Comparison of ENCODE assay signal across 26 cellular contexts in genomic region chr11:67245046-67245445, GRCh38. TPM values are rescaled to one million over a fixed set of nuclear protein-coding genes. Genes with fewer than 3 reads are reported as not detected.
DNase-seq lines count a peak whose midpoint lies in the region; ATAC-seq and TF ChIP-seq lines count a peak whose summit lies in the region.
"Had no signal": no experiment of that assay in that cellular context is flagged by ENCODE, and none has a peak within 500 bp of the region (broad histone marks: within the 10 kb centered on the region; RNA-seq: fewer than 3 reads in every experiment).

No MANE protein-coding gene starts in this region.

- no peak overlapping the region for H3K27ac ChIP-seq in CD8-positive, alpha-beta T cell (ENCODE audit: low read depth, low read length)
- no peak overlapping the region for H3K27ac ChIP-seq in naive thymus-derived CD4-positive, alpha-beta T cell (ENCODE audit: low read depth, low read length)

- peaks cover 27% of the 10 kb centered on the region for H3K4me1 ChIP-seq in CD8-positive, alpha-beta T cell (ENCODE audit: insufficient read depth, low read length)
- peaks cover 15 to 30% of the 10 kb centered on the region in 2 donors for H3K4me1 ChIP-seq in naive thymus-derived CD4-positive, alpha-beta T cell (ENCODE audit: control insufficient read depth in 2 of 2, insufficient read depth in 2 of 2, low read length in 2 of 2)

- no peak for TF ChIP-seq CTCF in CD8-positive, alpha-beta T cell (IDR thresholded peaks at IDR 0.05)

- H3K9me3 ChIP-seq in CD8-positive, alpha-beta T cell (ENCODE audit: low read length): no peaks in the 10 kb centered on the region
- no peaks in the 10 kb centered on the region for H3K9me3 ChIP-seq in naive thymus-derived CD4-positive, alpha-beta T cell (ENCODE audit: control insufficient read depth in 2 of 3, low read length in 3 of 3)
- H3K9me3 ChIP-seq: esophagus squamous epithelium, HAP-1 had no signal

- H3K27me3 Mint-ChIP-seq in activated CD4-positive, alpha-beta T cell treated with anti-CD3 and anti-CD28 coated beads, Interleukin-2, amount 10 ng/mL, durations not matched to agents 24 days and 14 days: no peaks in the 10 kb centered on the region
- H3K27me3 Mint-ChIP-seq in CD8-positive, alpha-beta T cell (ENCODE audit: low read depth): no peaks in the 10 kb centered on the region
- no peaks in the 10 kb centered on the region for H3K27me3 Mint-ChIP-seq in activated T-helper 1 cell treated with anti-CD3 and anti-CD28 coated beads, Interleukin-12 subunit alpha, Interleukin-12 subunit beta, Interleukin-2, Interleukin-4 antibody, amounts not matched to agents 30 ng/mL and 10 ng/mL and 1 ng/mL, durations not matched to agents 14 hours and 24 hours and 36 hours (ENCODE audit: insufficient read depth)
- H3K27me3 Mint-ChIP-seq in naive thymus-derived CD4-positive, alpha-beta T cell: no peaks in the 10 kb centered on the region
- H3K27me3 Mint-ChIP-seq: activated naive CD8-positive, alpha-beta T cell treated with anti-CD3 and anti-CD28 coated beads, Interleukin-2, amount 10 ng/mL, durations not matched to agents 7 days and 5 days; stimulated activated naive B cell treated with anti-CD40 and anti-IgM and Interleukin-4, amounts not matched to agents 10 μg/mL and 1 μg/mL and 100 μg/mL, for 72 hours had no signal

- peaks cover 61% of the 10 kb centered on the region for H3K36me3 ChIP-seq in CD8-positive, alpha-beta T cell (ENCODE audit: insufficient read depth, low read length)
- peaks cover 46 to 77% (median 62%) of the 10 kb centered on the region in 3 experiments for H3K36me3 ChIP-seq in naive thymus-derived CD4-positive, alpha-beta T cell (ENCODE audit: control insufficient read depth in 2 of 3, insufficient read depth in 3 of 3, low read length in 3 of 3)

- peaks cover 92% of the 10 kb centered on the region for H3K36me3 Mint-ChIP-seq in activated CD4-positive, alpha-beta T cell treated with anti-CD3 and anti-CD28 coated beads, Interleukin-2, amount 10 ng/mL, durations not matched to agents 24 days and 14 days (ENCODE audit: low read depth)
- H3K36me3 Mint-ChIP-seq in CD8-positive, alpha-beta T cell: peaks cover 94% of the 10 kb centered on the region
- peaks cover 77% of the 10 kb centered on the region for H3K36me3 Mint-ChIP-seq in activated T-helper 1 cell treated with anti-CD3 and anti-CD28 coated beads, Interleukin-12 subunit alpha, Interleukin-12 subunit beta, Interleukin-2, Interleukin-4 antibody, amounts not matched to agents 30 ng/mL and 10 ng/mL and 1 ng/mL, durations not matched to agents 14 hours and 24 hours and 36 hours (ENCODE audit: low read depth)
- H3K36me3 Mint-ChIP-seq in naive thymus-derived CD4-positive, alpha-beta T cell: peaks cover 29 to 74% (median 66%) of the 10 kb centered on the region in 5 donors

- no peak for DNase-seq in activated CD4-positive, alpha-beta T cell treated with anti-CD3 and anti-CD28 coated beads, Interleukin-2, amount 10 ng/mL, durations not matched to agents 24 days and 14 days
- DNase-seq in activated CD4-positive, alpha-beta T cell treated with anti-CD3 and anti-CD28 coated beads, Interleukin-2, amount 50 U/mL, for 1 hour: no peak
- DNase-seq in CD8-positive, alpha-beta T cell: no peak
- DNase-seq in activated T-helper 1 cell treated with anti-CD3 and anti-CD28 coated beads, Interleukin-12 subunit alpha, Interleukin-12 subunit beta, Interleukin-2, Interleukin-4 antibody, amounts not matched to agents 30 ng/mL and 10 ng/mL and 1 ng/mL, durations not matched to agents 14 hours and 24 hours and 36 hours (ENCODE audit: low spot score): no peak
- DNase-seq in naive thymus-derived CD4-positive, alpha-beta T cell: no peak
- DNase-seq in kidney tubule cell (ENCODE audit: low spot score): no peak
- no peak for DNase-seq in hepatic stellate cell (ENCODE audit: low spot score)
- DNase-seq in NCI-H524 treated with DMSO at 0.1 percent for 48 hours (lab: John Stamatoyannopoulos, UW): no peak
- DNase-seq: activated CD4-positive, CD25-positive, alpha-beta regulatory T cell; activated CD8-positive, alpha-beta memory T cell treated with anti-CD3 and anti-CD28 coated beads for 24 hours; activated naive CD8-positive, alpha-beta T cell treated with anti-CD3 and anti-CD28 coated beads, Interleukin-2, amount 10 ng/mL, durations not matched to agents 7 days and 5 days; activated T-cell treated with anti-CD3 and anti-CD28 coated beads, Interleukin-2, amount 50 U/mL, for 4 hours; endodermal cell; esophagus squamous epithelium; foreskin melanocyte; left cardiac atrium; mammary epithelial cell; NCI-H1092 treated with DMSO at 0.1 percent for 48 hours; NCI-H187; NCI-H2171 treated with DMSO at 0.1 percent for 48 hours; NCI-H526 treated with DMSO at 0.1 percent for 48 hours; stimulated activated CD4-positive, alpha-beta T cell treated with anti-CD3 and anti-CD28 coated beads, Interleukin-4, amount 100 ng/mL, for 4 hours; stimulated activated naive B cell treated with anti-CD40 and anti-IgM and Interleukin-4, amounts not matched to agents 10 μg/mL and 1 μg/mL and 100 μg/mL, for 72 hours; SW 1271; T1000 had no signal

- POLR2A ChIA-PET in CD8-positive, alpha-beta T cell (lab: Charles Lee): interaction anchor here (0.7 kb wide), 1 partner anchor 192 kb away, joined by 3 read pairs; the partner anchor contains the start of gene PTPRCAP
- POLR2A ChIA-PET in naive thymus-derived CD4-positive, alpha-beta T cell (lab: Charles Lee): no interaction called here

- H3K9me3 Mint-ChIP-seq in activated CD4-positive, alpha-beta T cell treated with anti-CD3 and anti-CD28 coated beads, Interleukin-2, amount 10 ng/mL, durations not matched to agents 24 days and 14 days: no peaks in the 10 kb centered on the region
- no peaks in the 10 kb centered on the region for H3K9me3 Mint-ChIP-seq in CD8-positive, alpha-beta T cell
- no peaks in the 10 kb centered on the region for H3K9me3 Mint-ChIP-seq in activated T-helper 1 cell treated with anti-CD3 and anti-CD28 coated beads, Interleukin-12 subunit alpha, Interleukin-12 subunit beta, Interleukin-2, Interleukin-4 antibody, amounts not matched to agents 30 ng/mL and 10 ng/mL and 1 ng/mL, durations not matched to agents 14 hours and 24 hours and 36 hours
- peaks cover 0 to 6% (median 0%) of the 10 kb centered on the region in 11 donors for H3K9me3 Mint-ChIP-seq in naive thymus-derived CD4-positive, alpha-beta T cell
- H3K9me3 Mint-ChIP-seq: activated naive CD8-positive, alpha-beta T cell treated with anti-CD3 and anti-CD28 coated beads, Interleukin-2, amount 10 ng/mL, durations not matched to agents 7 days and 5 days; activated T-cell treated with anti-CD3 and anti-CD28 coated beads, Interleukin-2, amount 50 U/mL, for 4 hours; endodermal cell; stimulated activated naive B cell treated with anti-CD40 and anti-IgM and Interleukin-4, amounts not matched to agents 10 μg/mL and 1 μg/mL and 100 μg/mL, for 72 hours had no signal

- H3K4me3 Mint-ChIP-seq in activated CD4-positive, alpha-beta T cell treated with anti-CD3 and anti-CD28 coated beads, Interleukin-2, amount 10 ng/mL, durations not matched to agents 24 days and 14 days: no peak overlapping the region
- no peak overlapping the region for H3K4me3 Mint-ChIP-seq in CD8-positive, alpha-beta T cell
- H3K4me3 Mint-ChIP-seq in activated T-helper 1 cell treated with anti-CD3 and anti-CD28 coated beads, Interleukin-12 subunit alpha, Interleukin-12 subunit beta, Interleukin-2, Interleukin-4 antibody, amounts not matched to agents 30 ng/mL and 10 ng/mL and 1 ng/mL, durations not matched to agents 14 hours and 24 hours and 36 hours: peak overlapping the region; percentile 21
- H3K4me3 Mint-ChIP-seq in naive thymus-derived CD4-positive, alpha-beta T cell: no peak overlapping the region
- H3K4me3 Mint-ChIP-seq: activated naive CD8-positive, alpha-beta T cell treated with anti-CD3 and anti-CD28 coated beads, Interleukin-2, amount 10 ng/mL, durations not matched to agents 7 days and 5 days; endodermal cell; stimulated activated naive B cell treated with anti-CD40 and anti-IgM and Interleukin-4, amounts not matched to agents 10 μg/mL and 1 μg/mL and 100 μg/mL, for 72 hours had no signal

- no peak for ATAC-seq in CD8-positive, alpha-beta T cell
- ATAC-seq in naive thymus-derived CD4-positive, alpha-beta T cell: no peak
- ATAC-seq: activated T-cell treated with anti-CD3 and anti-CD28 coated beads, Interleukin-2, amount 50 U/mL, for 4 hours; left cardiac atrium; stimulated activated naive B cell treated with anti-CD40 and anti-IgM and Interleukin-4, amounts not matched to agents 10 μg/mL and 1 μg/mL and 100 μg/mL, for 72 hours had no signal

- H3K27me3 ChIP-seq in CD8-positive, alpha-beta T cell (ENCODE audit: insufficient read depth, low read length): no peaks in the 10 kb centered on the region
- no peaks in the 10 kb centered on the region for H3K27me3 ChIP-seq in naive thymus-derived CD4-positive, alpha-beta T cell (ENCODE audit: control insufficient read depth in 2 of 2, insufficient read depth in 2 of 2, low read length in 2 of 2)
- H3K27me3 ChIP-seq: esophagus squamous epithelium had no signal

- H3K27ac Mint-ChIP-seq in activated CD4-positive, alpha-beta T cell treated with anti-CD3 and anti-CD28 coated beads, Interleukin-2, amount 10 ng/mL, durations not matched to agents 24 days and 14 days: peak overlapping the region; percentile 25
- peak overlapping the region; percentile 60 for H3K27ac Mint-ChIP-seq in CD8-positive, alpha-beta T cell
- no peak overlapping the region for H3K27ac Mint-ChIP-seq in activated T-helper 1 cell treated with anti-CD3 and anti-CD28 coated beads, Interleukin-12 subunit alpha, Interleukin-12 subunit beta, Interleukin-2, Interleukin-4 antibody, amounts not matched to agents 30 ng/mL and 10 ng/mL and 1 ng/mL, durations not matched to agents 14 hours and 24 hours and 36 hours
- peak overlapping the region in 8 of 9 donors; percentile 5 to 80 (median 64) for H3K27ac Mint-ChIP-seq in naive thymus-derived CD4-positive, alpha-beta T cell
- H3K27ac Mint-ChIP-seq: endodermal cell had no signal

- intact Hi-C loops in activated CD4-positive, alpha-beta T cell treated with anti-CD3 and anti-CD28 coated beads, Interleukin-2, amount 10 ng/mL, durations not matched to agents 24 days and 14 days (cut with micrococcal nuclease): loop anchor here (10.0 kb wide), 1 partner anchor 160 kb away; no protein-coding TSS in a partner anchor
- intact Hi-C loops in CD8-positive, alpha-beta T cell (cut with DNase I, micrococcal nuclease): loop anchor here in 1 of 2 experiments (10.0 kb wide), 1 partner anchor 160 kb away; no protein-coding TSS in a partner anchor
- intact Hi-C loops in activated T-helper 1 cell treated with anti-CD3 and anti-CD28 coated beads, Interleukin-12 subunit alpha, Interleukin-12 subunit beta, Interleukin-2, Interleukin-4 antibody, amounts not matched to agents 30 ng/mL and 10 ng/mL and 1 ng/mL, durations not matched to agents 14 hours and 24 hours and 36 hours (cut with micrococcal nuclease): no loop called here
- intact Hi-C loops in naive thymus-derived CD4-positive, alpha-beta T cell (cut with micrococcal nuclease): no loop called here

- H3K4me1 Mint-ChIP-seq in activated CD4-positive, alpha-beta T cell treated with anti-CD3 and anti-CD28 coated beads, Interleukin-2, amount 10 ng/mL, durations not matched to agents 24 days and 14 days: peaks cover 49% of the 10 kb centered on the region
- peaks cover 51% of the 10 kb centered on the region for H3K4me1 Mint-ChIP-seq in CD8-positive, alpha-beta T cell (ENCODE audit: low read depth)
- H3K4me1 Mint-ChIP-seq in activated T-helper 1 cell treated with anti-CD3 and anti-CD28 coated beads, Interleukin-12 subunit alpha, Interleukin-12 subunit beta, Interleukin-2, Interleukin-4 antibody, amounts not matched to agents 30 ng/mL and 10 ng/mL and 1 ng/mL, durations not matched to agents 14 hours and 24 hours and 36 hours (ENCODE audit: low read depth): peaks cover 71% of the 10 kb centered on the region
- peaks cover 41 to 72% (median 57%) of the 10 kb centered on the region in 7 donors for H3K4me1 Mint-ChIP-seq in naive thymus-derived CD4-positive, alpha-beta T cell

- no peak overlapping the region for H3K4me3 ChIP-seq in CD8-positive, alpha-beta T cell (ENCODE audit: low read depth, low read length)
- H3K4me3 ChIP-seq in naive thymus-derived CD4-positive, alpha-beta T cell (ENCODE audit: low read length): no peak overlapping the region
- H3K4me3 ChIP-seq: esophagus squamous epithelium, HAP-1 had no signal

- CTCF ChIA-PET in CD8-positive, alpha-beta T cell (lab: Charles Lee): interaction anchor here (0.7 kb wide), 1 partner anchor 550 kb away, joined by 3 read pairs; no protein-coding TSS in a partner anchor
- CTCF ChIA-PET in naive thymus-derived CD4-positive, alpha-beta T cell (lab: Charles Lee): interaction anchor here (0.7 kb wide), 2 partner anchors 12 to 46 kb away, joined by 4 to 5 read pairs; no protein-coding TSS in a partner anchor

RNA-seq across cellular contexts. Expression of gene GRK2, which starts 21.2 kb away (rescaled TPM):
- 244 and 248 TPM in 2 replicates for total RNA-seq in activated CD4-positive, alpha-beta T cell treated with anti-CD3 and anti-CD28 coated beads, Interleukin-2, amount 10 ng/mL, durations not matched to agents 24 days and 14 days
- 100 to 1,000 TPM; 356 to 371 TPM for total RNA-seq in CD8-positive, alpha-beta T cell
- total RNA-seq in activated T-helper 1 cell treated with anti-CD3 and anti-CD28 coated beads, Interleukin-12 subunit alpha, Interleukin-12 subunit beta, Interleukin-2, Interleukin-4 antibody, amounts not matched to agents 30 ng/mL and 10 ng/mL and 1 ng/mL, durations not matched to agents 14 hours and 24 hours and 36 hours: 249 and 250 TPM in 2 replicates
- total RNA-seq in naive thymus-derived CD4-positive, alpha-beta T cell: 100 to 1,000 TPM; 305 to 399 (median 322) TPM
- 10 to 100 TPM; 18.5 to 38.0 TPM for polyA plus RNA-seq in naive thymus-derived CD4-positive, alpha-beta T cell

RNA-seq across cellular contexts. Expression of gene ANKRD13D, which starts 44.1 kb away (rescaled TPM):
- total RNA-seq in activated CD4-positive, alpha-beta T cell treated with anti-CD3 and anti-CD28 coated beads, Interleukin-2, amount 10 ng/mL, durations not matched to agents 24 days and 14 days: 114 and 124 TPM in 2 replicates
- total RNA-seq in CD8-positive, alpha-beta T cell: 100 to 1,000 TPM; 152 TPM
- 124 and 129 TPM in 2 replicates for total RNA-seq in activated T-helper 1 cell treated with anti-CD3 and anti-CD28 coated beads, Interleukin-12 subunit alpha, Interleukin-12 subunit beta, Interleukin-2, Interleukin-4 antibody, amounts not matched to agents 30 ng/mL and 10 ng/mL and 1 ng/mL, durations not matched to agents 14 hours and 24 hours and 36 hours
- 100 to 1,000 TPM; 161 to 286 (median 191) TPM for total RNA-seq in naive thymus-derived CD4-positive, alpha-beta T cell
- 10 to 100 TPM in 1 of 2 donors, 1 to 10 TPM in 1; 6.3 to 19.5 TPM for polyA plus RNA-seq in naive thymus-derived CD4-positive, alpha-beta T cell

RNA-seq across cellular contexts. Expression of gene SSH3, which starts 58.3 kb away (rescaled TPM):
- total RNA-seq in activated CD4-positive, alpha-beta T cell treated with anti-CD3 and anti-CD28 coated beads, Interleukin-2, amount 10 ng/mL, durations not matched to agents 24 days and 14 days: 7.1 and 8.1 TPM in 2 replicates
- 1 to 10 TPM; 5.9 to 9.9 TPM for total RNA-seq in CD8-positive, alpha-beta T cell
- total RNA-seq in activated T-helper 1 cell treated with anti-CD3 and anti-CD28 coated beads, Interleukin-12 subunit alpha, Interleukin-12 subunit beta, Interleukin-2, Interleukin-4 antibody, amounts not matched to agents 30 ng/mL and 10 ng/mL and 1 ng/mL, durations not matched to agents 14 hours and 24 hours and 36 hours: 9.2 and 9.4 TPM in 2 replicates
- 10 to 100 TPM in 4 of 5 experiments, 1 to 10 TPM in 1; 8.8 to 23.8 (median 15.0) TPM for total RNA-seq in naive thymus-derived CD4-positive, alpha-beta T cell
- polyA plus RNA-seq in naive thymus-derived CD4-positive, alpha-beta T cell: 1 to 10 TPM; 1.1 to 4.9 TPM
